Comparison of ENCODE assay signal across 10 cellular contexts in the genomic region with DNA sequence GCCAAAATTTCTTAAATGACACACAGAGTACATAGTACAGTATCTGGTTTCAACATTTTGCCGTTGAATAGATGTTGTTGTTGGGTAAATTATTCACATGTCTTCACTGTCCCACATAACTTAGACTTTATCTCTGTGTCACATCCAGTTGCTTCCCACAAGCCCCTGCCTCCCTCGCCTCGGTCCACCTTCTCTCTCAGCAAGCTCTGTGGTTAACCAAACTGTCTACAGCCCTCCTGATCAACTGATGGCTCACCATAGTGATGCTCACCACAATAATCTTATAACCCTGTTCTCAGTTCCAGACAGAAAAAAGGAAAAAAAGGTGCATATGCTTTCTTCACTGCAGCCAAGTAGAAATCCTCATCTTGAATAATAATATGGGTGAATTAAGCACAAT. TPM values are rescaled to one million over a fixed set of nuclear protein-coding genes. Genes with fewer than 3 reads are reported as not detected.
DNase-seq lines count a peak whose midpoint lies in the region; ATAC-seq and FAIRE-seq lines count a peak whose summit lies in the region.
"Had no signal": no experiment of that assay in that cellular context is flagged by ENCODE, and none has a peak within 500 bp of the region (broad histone marks: within the 10 kb centered on the region; RNA-seq: fewer than 3 reads in every experiment).

No MANE protein-coding gene starts in this region.

- intact Hi-C loops in left cardiac atrium (cut with DNase I): no loop called here

- peak; percentile 74 for FAIRE-seq in GM18507 (lab: Jason Lieb, UNC)

- DNase-seq in GM18507 (ENCODE audit: extremely low spot score, insufficient read length, low read depth) (no peak), HK-2 (ENCODE audit: unreplicated experiment) (peak; percentile 64), astrocyte of the hippocampus (ENCODE audit: low read depth, low spot score) (peak; percentile 12), DMS153 (lab: John Stamatoyannopoulos, UW) (no peak), left cardiac atrium (no peak), nucleus accumbens (lab: John Stamatoyannopoulos, UW) (no peak)
- DNase-seq: DMS 273 treated with DMSO at 0.1 percent for 48 hours, right cardiac atrium had no signal

- ATAC-seq in GM21717 (IDR thresholded peaks at IDR 0.05; ENCODE audit: unreplicated experiment): peak; percentile 86
- ATAC-seq in GM21447 (IDR thresholded peaks at IDR 0.05; ENCODE audit: unreplicated experiment): no peak
- no peak for ATAC-seq in left cardiac atrium
- ATAC-seq: right cardiac atrium had no signal

RNA-seq across cellular contexts. Expression of a gene that starts 23.0 kb away (rescaled TPM):
- not detected for total RNA-seq in left cardiac atrium
- total RNA-seq: right cardiac atrium had no signal

RNA-seq across cellular contexts. Expression of a gene that starts 35.1 kb away (rescaled TPM):
- total RNA-seq in left cardiac atrium: not detected
- total RNA-seq: right cardiac atrium had no signal

Comparison
In these comparisons a context has a peak if more than half of its experiments do, and no peak if none do; other contexts are left out.
1. DNase-seq: peak in HK-2 (single experiment) and astrocyte of the hippocampus (single experiment); none in GM18507 (single experiment), DMS153 (single experiment), left cardiac atrium (single experiment) and nucleus accumbens (0 of 56).